ENCODE assay signal across 24 cellular contexts in genomic region chr2:20104900-20105545, GRCh38. TPM values are rescaled to one million over a fixed set of nuclear protein-coding genes. Genes with fewer than 3 reads are reported as not detected.
DNase-seq lines count a peak whose midpoint lies in the region; ATAC-seq and TF ChIP-seq lines count a peak whose summit lies in the region.
"Had no signal": no experiment of that assay in that cellular context is flagged by ENCODE, and none has a peak within 500 bp of the region (broad histone marks: within the 10 kb centered on the region; RNA-seq: fewer than 3 reads in every experiment).

No MANE protein-coding gene starts in this region.

- H3K4ac ChIP-seq in trophoblast cell (ENCODE audit: low read depth, low read length) = no peak overlapping the region

- H3K18ac ChIP-seq in trophoblast cell (ENCODE audit: low read length) = no peak overlapping the region

- no peaks in the 10 kb centered on the region for H3K27me3 ChIP-seq in trophoblast cell (ENCODE audit: insufficient read depth, low read length)
- no peaks in the 10 kb centered on the region for H3K27me3 ChIP-seq in HAP-1 (ENCODE audit: low read depth)
- H3K27me3 ChIP-seq: BLaER1 treated with 17β-estradiol and CSF1 and Interleukin-3, amounts not matched to agents 10 nM and 100 nM; body of pancreas; ovary had no signal

- peak overlapping the region; percentile 12 for H2AK5ac ChIP-seq in trophoblast cell (ENCODE audit: low read length)

- no peak for TF ChIP-seq POLR2A in erythroblast (IDR thresholded peaks at IDR 0.05; ENCODE audit: low read length)

- H4K8ac ChIP-seq in trophoblast cell (ENCODE audit: low read depth, low read length) = no peak overlapping the region

- no peak overlapping the region for H3K4me2 ChIP-seq in trophoblast cell (ENCODE audit: low read length)
- H3K4me2 ChIP-seq: BLaER1 treated with 17β-estradiol and CSF1 and Interleukin-3, amounts not matched to agents 10 nM and 100 nM had no signal

- H3K79me2 ChIP-seq in trophoblast cell (ENCODE audit: control insufficient read depth, insufficient read depth, low read length, poor library complexity) = peaks cover 3% of the 10 kb centered on the region

- no peak overlapping the region for H4K12ac ChIP-seq in trophoblast cell (ENCODE audit: low read depth, low read length)

- peaks cover 0 to 1% of the 10 kb centered on the region in 2 experiments for H3K36me3 ChIP-seq in trophoblast cell (ENCODE audit: control insufficient read depth in 1 of 2, insufficient read depth in 2 of 2, low read length in 2 of 2)
- no peaks in the 10 kb centered on the region for H3K36me3 ChIP-seq in HAP-1 (replicated peaks)
- H3K36me3 ChIP-seq: BLaER1 treated with 17β-estradiol and CSF1 and Interleukin-3, amounts not matched to agents 10 nM and 100 nM; esophagus muscularis mucosa; gastrocnemius medialis; ovary; sigmoid colon; thoracic aorta had no signal

- no peak overlapping the region for H2BK120ac ChIP-seq in trophoblast cell (ENCODE audit: insufficient read depth, low read length, poor library complexity)

- H3K14ac ChIP-seq in trophoblast cell (ENCODE audit: low read length) = no peak overlapping the region

- no peak overlapping the region for H4K91ac ChIP-seq in trophoblast cell (ENCODE audit: low read depth, low read length)

- H3K4me1 ChIP-seq in trophoblast cell (ENCODE audit: control insufficient read depth in 1 of 2, insufficient read depth in 2 of 2, low read length in 2 of 2) (peaks cover 8 to 9% of the 10 kb centered on the region in 2 experiments), HAP-1 (no peaks in the 10 kb centered on the region)
- H3K4me1 ChIP-seq: gastrocnemius medialis had no signal

- in situ Hi-C loops in HAP-1 (cut with MboI; ENCODE audit: low sequenced_read_pairs) = no loop called here

- WGBS in trophoblast cell (ENCODE audit: extremely low coverage, insufficient coverage, insufficient read length) = no CpG with 5 or more reads among the region's 9 CpGs

- no peak overlapping the region for H2BK5ac ChIP-seq in trophoblast cell (ENCODE audit: low read depth, low read length, poor library complexity)

- H2AFZ ChIP-seq in trophoblast cell (ENCODE audit: insufficient read depth, low read length, poor library complexity) = peak overlapping the region; percentile 17

- CTCF ChIA-PET in RWPE1 (lab: Yijun Ruan, JAX) = interaction anchor here (0.6 to 1.7 kb wide), 3 partner anchors 44 to 100 kb away, joined by 3 to 7 read pairs (median 5); no protein-coding TSS in a partner anchor

- H3K9me3 ChIP-seq in trophoblast cell (ENCODE audit: insufficient read depth, low read depth, low read length) = peaks cover 7% of the 10 kb centered on the region
- no peaks in the 10 kb centered on the region for H3K9me3 ChIP-seq in HAP-1
- H3K9me3 ChIP-seq: body of pancreas, ovary had no signal

- H3K9ac ChIP-seq in trophoblast cell (ENCODE audit: low read length) = no peak overlapping the region
- H3K9ac ChIP-seq: BLaER1 treated with 17β-estradiol and CSF1 and Interleukin-3, amounts not matched to agents 10 nM and 100 nM had no signal

- no peak for ATAC-seq in left cardiac atrium
- ATAC-seq: body of pancreas; gastrocnemius medialis; stimulated activated naive B cell treated with anti-CD40 and anti-IgM and Interleukin-4, amounts not matched to agents 10 μg/mL and 1 μg/mL and 100 μg/mL, for 72 hours had no signal

- no peak overlapping the region for H2BK12ac ChIP-seq in trophoblast cell (ENCODE audit: low read length)

- H3K4me3 ChIP-seq in trophoblast cell (ENCODE audit: low read depth, low read length) (no peak overlapping the region), HAP-1 (no peak overlapping the region)
- H3K4me3 ChIP-seq: BLaER1 treated with 17β-estradiol and CSF1 and Interleukin-3, amounts not matched to agents 10 nM and 100 nM; body of pancreas; esophagus muscularis mucosa; gastrocnemius medialis; ovary; sigmoid colon; thoracic aorta had no signal

- DNase-seq in NCI-H187 (lab: John Stamatoyannopoulos, UW) (peak; percentile 12 to 32), NCI-H187 treated with DMSO at 0.1 percent for 48 hours (lab: John Stamatoyannopoulos, UW) (no peak), NCI-H2081 treated with DMSO at 0.1 percent for 48 hours (lab: John Stamatoyannopoulos, UW) (peak; percentile 48), RWPE1 (ENCODE audit: low spot score) (no peak), trophoblast cell (no peak), HAP-1 (ENCODE audit: low spot score in 2 of 2) (no peak), erythroblast (lab: John Stamatoyannopoulos, UW) (no peak), left cardiac atrium (no peak)
- DNase-seq: activated CD4-positive, alpha-beta T cell treated with anti-CD3 and anti-CD28 coated beads, Interleukin-2, amount 10 ng/mL, durations not matched to agents 7 days and 5 days; activated naive CD8-positive, alpha-beta T cell treated with anti-CD3 and anti-CD28 coated beads, Interleukin-2, amount 10 ng/mL, durations not matched to agents 7 days and 5 days; body of pancreas; effector memory CD4-positive, alpha-beta T cell; gastrocnemius medialis; GF-D8; GOT3; naive B cell; NCI-H1048; ovary; SIG-M5; sigmoid colon; stimulated activated naive B cell treated with anti-CD40 and anti-IgM and Interleukin-4, amounts not matched to agents 10 μg/mL and 1 μg/mL and 100 μg/mL, for 72 hours had no signal

- H3K27ac ChIP-seq in RWPE1 = peak overlapping the region; percentile 53
- no peak overlapping the region for H3K27ac ChIP-seq in trophoblast cell (ENCODE audit: low read depth, low read length)
- H3K27ac ChIP-seq: BLaER1 treated with 17β-estradiol and CSF1 and Interleukin-3, amounts not matched to agents 10 nM and 100 nM; body of pancreas; esophagus muscularis mucosa; gastrocnemius medialis; ovary; sigmoid colon; thoracic aorta had no signal

- peaks cover 6% of the 10 kb centered on the region for H3K79me1 ChIP-seq in trophoblast cell (ENCODE audit: low read length)

- POLR2A ChIA-PET in RWPE1 (lab: Yijun Ruan, JAX; ENCODE audit: low non-redundant PET) = interaction anchor here (1.7 kb wide), 1 partner anchor 120 kb away, joined by 5 read pairs; the partner anchor contains the start of gene SDC1

- intact Hi-C loops in left cardiac atrium (cut with DNase I) = no loop called here

- no peak overlapping the region for H3K23ac ChIP-seq in trophoblast cell (ENCODE audit: low read length)

- no peak for TF ChIP-seq CTCF in RWPE1 (conservative IDR thresholded peaks at IDR 0.05; ENCODE audit: low read depth)

RNA-seq across cellular contexts. Expression of gene LAPTM4A, which starts 53.6 kb away (rescaled TPM):
- 756 and 800 TPM in 2 replicates for polyA plus RNA-seq in trophoblast cell (2013)
- 100 to 1,000 TPM; 185 to 202 TPM for total RNA-seq in left cardiac atrium

Comparison
In these comparisons a context has a peak if more than half of its experiments do, and no peak if none do; other contexts are left out.
1. DNase-seq: peak in NCI-H187 (2 of 2) and NCI-H2081 treated with DMSO at 0.1 percent for 48 hours (single experiment); none in NCI-H187 treated with DMSO at 0.1 percent for 48 hours (single experiment), RWPE1 (single experiment), trophoblast cell (0 of 2), HAP-1 (0 of 2), erythroblast (0 of 2) and left cardiac atrium (single experiment).